1 cellular context compared by ENCODE assay signal in the genomic region with DNA sequence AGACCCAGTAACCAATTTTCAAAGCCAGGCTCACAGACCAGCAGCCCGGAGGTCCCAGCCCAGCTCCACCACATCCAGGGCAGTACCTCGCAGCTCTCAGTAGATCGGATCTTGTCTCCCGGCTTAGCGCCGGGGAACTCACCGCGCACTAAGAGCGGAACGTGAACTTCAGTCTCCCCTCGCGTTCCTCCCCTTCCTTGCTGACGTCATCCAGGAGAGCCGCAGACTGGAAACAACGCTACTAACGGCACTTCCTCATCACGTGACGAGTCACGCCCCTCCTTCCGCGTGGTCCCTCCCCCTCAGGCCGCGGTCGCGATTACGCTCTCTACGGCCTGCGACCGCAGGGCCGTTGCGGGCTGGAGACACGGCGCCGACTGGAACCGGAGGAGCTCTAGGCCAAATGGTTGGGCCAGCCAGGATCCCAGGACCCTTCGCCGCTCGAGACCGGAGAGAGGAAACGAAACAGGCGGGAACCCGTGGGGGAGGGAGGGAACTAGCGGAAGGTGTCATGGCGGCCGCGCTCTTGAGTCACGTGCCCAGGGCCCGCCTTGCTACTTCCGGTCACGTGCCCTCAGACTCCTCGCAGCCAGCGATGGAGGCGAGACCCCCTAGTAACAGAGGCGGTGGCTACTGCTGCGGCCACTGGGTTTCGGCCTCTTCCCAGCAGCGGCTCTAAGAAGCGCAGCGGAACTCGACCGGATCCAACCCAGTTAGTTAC.
TF ChIP-seq lines count a peak whose summit lies in the region.

A gene (plus strand): TSS at position 577 of the 721 bp plus-strand sequence. CDS start 10,508 bp downstream, outside the sequence.
A gene with protein sequence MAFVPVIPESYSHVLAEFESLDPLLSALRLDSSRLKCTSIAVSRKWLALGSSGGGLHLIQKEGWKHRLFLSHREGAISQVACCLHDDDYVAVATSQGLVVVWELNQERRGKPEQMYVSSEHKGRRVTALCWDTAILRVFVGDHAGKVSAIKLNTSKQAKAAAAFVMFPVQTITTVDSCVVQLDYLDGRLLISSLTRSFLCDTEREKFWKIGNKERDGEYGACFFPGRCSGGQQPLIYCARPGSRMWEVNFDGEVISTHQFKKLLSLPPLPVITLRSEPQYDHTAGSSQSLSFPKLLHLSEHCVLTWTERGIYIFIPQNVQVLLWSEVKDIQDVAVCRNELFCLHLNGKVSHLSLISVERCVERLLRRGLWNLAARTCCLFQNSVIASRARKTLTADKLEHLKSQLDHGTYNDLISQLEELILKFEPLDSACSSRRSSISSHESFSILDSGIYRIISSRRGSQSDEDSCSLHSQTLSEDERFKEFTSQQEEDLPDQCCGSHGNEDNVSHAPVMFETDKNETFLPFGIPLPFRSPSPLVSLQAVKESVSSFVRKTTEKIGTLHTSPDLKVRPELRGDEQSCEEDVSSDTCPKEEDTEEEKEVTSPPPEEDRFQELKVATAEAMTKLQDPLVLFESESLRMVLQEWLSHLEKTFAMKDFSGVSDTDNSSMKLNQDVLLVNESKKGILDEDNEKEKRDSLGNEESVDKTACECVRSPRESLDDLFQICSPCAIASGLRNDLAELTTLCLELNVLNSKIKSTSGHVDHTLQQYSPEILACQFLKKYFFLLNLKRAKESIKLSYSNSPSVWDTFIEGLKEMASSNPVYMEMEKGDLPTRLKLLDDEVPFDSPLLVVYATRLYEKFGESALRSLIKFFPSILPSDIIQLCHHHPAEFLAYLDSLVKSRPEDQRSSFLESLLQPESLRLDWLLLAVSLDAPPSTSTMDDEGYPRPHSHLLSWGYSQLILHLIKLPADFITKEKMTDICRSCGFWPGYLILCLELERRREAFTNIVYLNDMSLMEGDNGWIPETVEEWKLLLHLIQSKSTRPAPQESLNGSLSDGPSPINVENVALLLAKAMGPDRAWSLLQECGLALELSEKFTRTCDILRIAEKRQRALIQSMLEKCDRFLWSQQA (minus strand): TSS at position 150 of the 721 bp plus-strand sequence. CDS start 4,282 bp downstream, outside the sequence.

TF ChIP-seq in endothelial cell of umbilical vein, 7 proteins besides CTCF, POLR2A, EP300 and RAD21 (continued from another document):
- TF ChIP-seq JUN (IDR thresholded peaks at IDR 0.05; ENCODE audit: borderline replicate concordance, insufficient read depth, insufficient read length, low read depth) (peak; percentile 87), MYC (IDR thresholded peaks at IDR 0.05; ENCODE audit: low read depth, low read length) (peak; percentile 95), GATA2 (IDR thresholded peaks at IDR 0.05; ENCODE audit: insufficient read depth, insufficient read length, low read depth, low read length) (no peak)
